26 cellular contexts compared by ENCODE assay signal in genomic region chr2:241532168-241532567, GRCh38. TPM values are rescaled to one million over a fixed set of nuclear protein-coding genes. Genes with fewer than 3 reads are reported as not detected.
A peak's percentile ranks its signal among the peaks of the same experiment; 100 is the strongest.
DNase-seq lines count a peak whose midpoint lies in the region; ATAC-seq, FAIRE-seq and TF ChIP-seq lines count a peak whose summit lies in the region.
"Had no signal": no experiment of that assay in that cellular context is flagged by ENCODE, and none has a peak within 500 bp of the region (broad histone marks: within the 10 kb centered on the region; RNA-seq: fewer than 3 reads in every experiment).

No MANE protein-coding gene starts in this region.

- no peak for ATAC-seq in GM18873 (IDR thresholded peaks at IDR 0.05; ENCODE audit: low FRiP score, unreplicated experiment)

- H3K36me3 Mint-ChIP-seq in CD14-positive monocyte, result no peaks in the 10 kb centered on the region
- H3K36me3 Mint-ChIP-seq: CD4-positive, alpha-beta memory T cell; CD4-positive, CD25-positive, alpha-beta regulatory T cell; CD8-positive, alpha-beta memory T cell had no signal

- H3K36me3 ChIP-seq in neuronal stem cell (replicated peaks in 1 of 2; ENCODE audit: control insufficient read depth in 2 of 2, insufficient read depth in 2 of 2, low read length in 2 of 2) (no peaks in the 10 kb centered on the region), small intestine (ENCODE audit: control insufficient read depth in 2 of 2, insufficient read depth in 2 of 2, low read length in 2 of 2) (no peaks in the 10 kb centered on the region), WERI-Rb-1 (no peaks in the 10 kb centered on the region)
- H3K36me3 ChIP-seq: BLaER1 treated with 17β-estradiol and CSF1 and Interleukin-3, amounts not matched to agents 10 nM and 100 nM had no signal

- H2BK12ac ChIP-seq in neuronal stem cell (ENCODE audit: low read length), result no peak overlapping the region

- H3K4ac ChIP-seq in neuronal stem cell (ENCODE audit: low read length), result no peak overlapping the region

- no peak overlapping the region for H3K4me3 Mint-ChIP-seq in CD14-positive monocyte
- H3K4me3 Mint-ChIP-seq: B cell; CD4-positive, alpha-beta memory T cell; CD4-positive, CD25-positive, alpha-beta regulatory T cell; CD8-positive, alpha-beta memory T cell had no signal

- H2BK15ac ChIP-seq in neuronal stem cell (ENCODE audit: low read length), result no peak overlapping the region

- H2BK120ac ChIP-seq in neuronal stem cell (ENCODE audit: low read depth, low read length), result no peak overlapping the region

- H3K9ac ChIP-seq in neuronal stem cell (ENCODE audit: low read depth, low read length, poor library complexity), result no peak overlapping the region
- H3K9ac ChIP-seq: BLaER1 treated with 17β-estradiol and CSF1 and Interleukin-3, amounts not matched to agents 10 nM and 100 nM had no signal

- H3K27ac Mint-ChIP-seq in CD14-positive monocyte, result no peak overlapping the region
- H3K27ac Mint-ChIP-seq: B cell; CD4-positive, alpha-beta memory T cell; CD4-positive, CD25-positive, alpha-beta regulatory T cell had no signal

- no peak overlapping the region for H3K4me2 ChIP-seq in neuronal stem cell (ENCODE audit: insufficient read depth, low read length, poor library complexity, severe bottlenecking)
- H3K4me2 ChIP-seq: BLaER1 treated with 17β-estradiol and CSF1 and Interleukin-3, amounts not matched to agents 10 nM and 100 nM had no signal

- peak overlapping the region; percentile 32 for H2AK5ac ChIP-seq in neuronal stem cell (ENCODE audit: low read depth, low read length)

- H3K79me1 ChIP-seq in neuronal stem cell (ENCODE audit: low read depth, low read length), result no peaks in the 10 kb centered on the region

- no peaks in the 10 kb centered on the region for H3K9me3 ChIP-seq in neuronal stem cell (replicated peaks in 1 of 2; ENCODE audit: control insufficient read depth in 2 of 2, insufficient read depth in 1 of 2, low read depth in 1 of 2, low read length in 2 of 2)
- H3K9me3 ChIP-seq in small intestine (ENCODE audit: control insufficient read depth, low read depth), result no peaks in the 10 kb centered on the region
- no peaks in the 10 kb centered on the region for H3K9me3 ChIP-seq in WERI-Rb-1 (ENCODE audit: severe bottlenecking)

- H3K27me3 ChIP-seq in neuronal stem cell (ENCODE audit: control insufficient read depth in 3 of 3, insufficient read depth in 3 of 3, low read depth in 1 of 3, low read length in 3 of 3) (peaks cover 0 to 19% (median 0%) of the 10 kb centered on the region in 3 experiments), small intestine (ENCODE audit: control insufficient read depth in 2 of 2, insufficient read depth in 2 of 2, low read length in 2 of 2) (no peaks in the 10 kb centered on the region), WERI-Rb-1 (ENCODE audit: insufficient read depth, low read depth, severe bottlenecking) (no peaks in the 10 kb centered on the region)
- H3K27me3 ChIP-seq: BLaER1 treated with 17β-estradiol and CSF1 and Interleukin-3, amounts not matched to agents 10 nM and 100 nM had no signal

- H3K4me3 ChIP-seq in neuronal stem cell (ENCODE audit: low read length in 2 of 2) (no peak overlapping the region), small intestine (ENCODE audit: low read depth in 1 of 2, low read length in 2 of 2) (no peak overlapping the region), WERI-Rb-1 (ENCODE audit: low read depth, low read length) (no peak overlapping the region)
- H3K4me3 ChIP-seq: BLaER1 treated with 17β-estradiol and CSF1 and Interleukin-3, amounts not matched to agents 10 nM and 100 nM had no signal

- TF ChIP-seq CTCF in GM10266 (IDR thresholded peaks at IDR 0.05; ENCODE audit: control insufficient read depth, insufficient read depth, low read depth, missing control alignments), result no peak
- no peak for TF ChIP-seq CTCF in WERI-Rb-1 (IDR thresholded peaks at IDR 0.05; ENCODE audit: low read depth, low read length)
- no peak for TF ChIP-seq CTCF in CD14-positive monocyte (IDR thresholded peaks at IDR 0.05)

- H2AFZ ChIP-seq in neuronal stem cell (ENCODE audit: low read length), result no peak overlapping the region

- H3K23ac ChIP-seq in neuronal stem cell (ENCODE audit: low read depth, low read length, poor library complexity), result no peak overlapping the region

- H2BK5ac ChIP-seq in neuronal stem cell (ENCODE audit: low read length), result no peak overlapping the region

- peaks cover 8 to 14% (median 13%) of the 10 kb centered on the region in 3 donors for H3K27me3 Mint-ChIP-seq in CD14-positive monocyte (ENCODE audit: low read depth in 3 of 3)

- peaks cover 6 to 15% of the 10 kb centered on the region in 2 donors for H3K4me1 ChIP-seq in neuronal stem cell (ENCODE audit: control insufficient read depth in 2 of 2, insufficient read depth in 1 of 2, low read depth in 1 of 2, low read length in 2 of 2)
- H3K4me1 ChIP-seq in small intestine (ENCODE audit: control insufficient read depth in 2 of 2, insufficient read depth in 1 of 2, low read depth in 1 of 2, low read length in 1 of 2), result no peaks in the 10 kb centered on the region

- no peak overlapping the region for H4K8ac ChIP-seq in neuronal stem cell (ENCODE audit: low read depth, low read length)

- WGBS in neuronal stem cell (ENCODE audit: extremely low coverage in 2 of 2, insufficient read length in 2 of 2, insufficient replicate concordance in 1 of 2), 2 donors, result no CpG with 5 or more reads among the region's 8 CpGs
- WGBS in small intestine, 3 donors, result 39 to 85% (median 59%) methylated on average over 8 of the region's 8 CpGs

- peak; percentile 2 for DNase-seq in AG08396 (ENCODE audit: low spot score)
- DNase-seq in GM10266 (ENCODE audit: extremely low spot score), result peak; percentile 3
- no peak for DNase-seq in neuronal stem cell (ENCODE audit: low spot score)
- DNase-seq in small intestine, result peak; percentile 40
- DNase-seq in WERI-Rb-1, result no peak
- no peak for DNase-seq in CD14-positive monocyte (ENCODE audit: low spot score)
- DNase-seq: 8988T; ACHN; AML-193; CD4-positive, alpha-beta memory T cell; CD4-positive, CD25-positive, alpha-beta regulatory T cell; COR-L47; DMS 273 treated with DMSO at 0.1 percent for 48 hours; DMS153; DMS53; DMS79; DND-41; EL; GDM1 had no signal

- intact Hi-C loops in CD14-positive monocyte (cut with micrococcal nuclease), result no loop called here

- H3K27ac ChIP-seq in neuronal stem cell (replicated peaks; ENCODE audit: low read length) (no peak overlapping the region), small intestine (ENCODE audit: low read depth in 1 of 2, low read length in 1 of 2) (no peak overlapping the region), WERI-Rb-1 (no peak overlapping the region)
- H3K27ac ChIP-seq: BLaER1 treated with 17β-estradiol and CSF1 and Interleukin-3, amounts not matched to agents 10 nM and 100 nM; C4-2B had no signal

- no peak overlapping the region for H3K14ac ChIP-seq in neuronal stem cell (ENCODE audit: low read length)

- peaks cover 0 to 4% (median under 1%) of the 10 kb centered on the region in 7 donors for H3K9me3 Mint-ChIP-seq in CD14-positive monocyte
- H3K9me3 Mint-ChIP-seq: CD4-positive, alpha-beta memory T cell; CD8-positive, alpha-beta memory T cell had no signal

- H3K18ac ChIP-seq in neuronal stem cell (ENCODE audit: low read length), result peak overlapping the region; percentile 58

- no peaks in the 10 kb centered on the region for H3K4me1 Mint-ChIP-seq in CD14-positive monocyte
- H3K4me1 Mint-ChIP-seq: B cell; CD4-positive, alpha-beta memory T cell; CD8-positive, alpha-beta memory T cell had no signal

- FAIRE-seq in small intestine (lab: Jason Lieb, UNC), result no peak
- FAIRE-seq: A204.1, GM12891 had no signal

- H4K91ac ChIP-seq in neuronal stem cell (ENCODE audit: low read depth, low read length, poor library complexity), result no peak overlapping the region

RNA-seq across cellular contexts. Expression of gene STK25, which starts 23.8 kb away (rescaled TPM):
- 129 TPM for polyA plus RNA-seq in neuronal stem cell (2013, experiment 1 of 2)
- polyA plus RNA-seq in neuronal stem cell (2013, experiment 2 of 2), result 118 TPM
- polyA plus RNA-seq in small intestine, result 100 to 1,000 TPM; 125 to 190 (median 175) TPM
- polyA plus RNA-seq in CD14-positive monocyte, result 10 to 100 TPM; 62.7 to 69.5 TPM

RNA-seq across cellular contexts. Expression of gene BOK, which starts 26.4 kb away (rescaled TPM):
- 5.1 TPM for polyA plus RNA-seq in neuronal stem cell (2013, experiment 1 of 2)
- 4.7 TPM for polyA plus RNA-seq in neuronal stem cell (2013, experiment 2 of 2)
- polyA plus RNA-seq in small intestine (10 to 100 TPM in 2 of 3 donors, 1 to 10 TPM in 1; 4.5 to 15.5 (median 14.9) TPM), CD14-positive monocyte (under 1 TPM in 1 of 2 donors, not detected in 1; 0.05 TPM)
- polyA plus RNA-seq: CD4-positive, alpha-beta memory T cell; CD4-positive, CD25-positive, alpha-beta regulatory T cell; CD8-positive, alpha-beta memory T cell had no signal

Comparison
In these comparisons a context has a peak if more than half of its experiments do, and no peak if none do; other contexts are left out.
1. DNase-seq: peak in AG08396 (single experiment), GM10266 (single experiment) and small intestine (single experiment); none in neuronal stem cell (single experiment), WERI-Rb-1 (single experiment) and CD14-positive monocyte (single experiment).
2. RNA of gene BOK, which starts 26.4 kb away (polyA plus RNA-seq): 4.5 to 15.5 TPM in small intestine; 0.05 TPM in CD14-positive monocyte; every median in the first group is over 4 times any median in the second.